Comparison of ENCODE assay signal across 9 cellular contexts in genomic region chr7:7251742-7252141, GRCh38.
DNase-seq lines count a peak whose midpoint lies in the region; ATAC-seq and TF ChIP-seq lines count a peak whose summit lies in the region.
"Had no signal": no experiment of that assay in that cellular context is flagged by ENCODE, and none has a peak within 500 bp of the region (broad histone marks: within the 10 kb centered on the region; RNA-seq: fewer than 3 reads in every experiment).

No MANE protein-coding gene starts in this region.

- no peak overlapping the region for H3K4me3 ChIP-seq in brain microvascular endothelial cell (ENCODE audit: low read depth, low read length)

- ATAC-seq in HG03135 (IDR thresholded peaks at IDR 0.05; ENCODE audit: unreplicated experiment): peak; percentile 93

- no peaks in the 10 kb centered on the region for H3K36me3 ChIP-seq in brain microvascular endothelial cell (replicated peaks)

- in situ Hi-C loops in brain microvascular endothelial cell (cut with HindIII; ENCODE audit: low pct_ligation_motif_present, low sequenced_read_pairs): no loop called here

- no peak for TF ChIP-seq CTCF in GM10266 (IDR thresholded peaks at IDR 0.05; ENCODE audit: control insufficient read depth, insufficient read depth, low read depth, missing control alignments)
- TF ChIP-seq CTCF in GM20000 (IDR thresholded peaks at IDR 0.05; ENCODE audit: extremely low read depth, missing control alignments): no peak
- TF ChIP-seq CTCF in brain microvascular endothelial cell (IDR thresholded peaks at IDR 0.05; ENCODE audit: low read depth, low read length, missing control alignments): no peak

- DNase-seq in GM10266 (ENCODE audit: extremely low spot score): peak; percentile 29
- peak; percentile 36 for DNase-seq in GM20000 (ENCODE audit: low spot score)
- DNase-seq in SIG-M5 treated with dmso at 0.1 percent for 504 hours (lab: John Stamatoyannopoulos, UW; ENCODE audit: unreplicated experiment): peak; percentile 92
- DNase-seq in iPS-NIHi11 (ENCODE audit: low spot score): no peak
- no peak for DNase-seq in brain microvascular endothelial cell
- no peak for DNase-seq in GOT3 (lab: John Stamatoyannopoulos, UW)
- no peak for DNase-seq in DMS53 treated with DMSO at 0.1 percent for 48 hours (lab: John Stamatoyannopoulos, UW; ENCODE audit: unreplicated experiment)
- DNase-seq: aorta had no signal

- H3K27me3 ChIP-seq in brain microvascular endothelial cell (replicated peaks): no peaks in the 10 kb centered on the region

- no peak overlapping the region for H3K27ac ChIP-seq in brain microvascular endothelial cell

Comparison
In these comparisons a context has a peak if more than half of its experiments do, and no peak if none do; other contexts are left out.
1. DNase-seq: peak in GM10266 (single experiment), GM20000 (single experiment) and SIG-M5 treated with dmso at 0.1 percent for 504 hours (single experiment); none in iPS-NIHi11 (single experiment), brain microvascular endothelial cell (single experiment), GOT3 (single experiment) and DMS53 treated with DMSO at 0.1 percent for 48 hours (single experiment).